Comparison of ENCODE assay signal across 29 cellular contexts in genomic region chr4:71262161-71262560, GRCh38.
DNase-seq lines count a peak whose midpoint lies in the region; ATAC-seq and TF ChIP-seq lines count a peak whose summit lies in the region.
"Had no signal": no experiment of that assay in that cellular context is flagged by ENCODE, and none has a peak within 500 bp of the region (broad histone marks: within the 10 kb centered on the region; RNA-seq: fewer than 3 reads in every experiment).

No MANE protein-coding gene starts in this region.

- DNase-seq in A172 (ENCODE audit: low spot score): peak; percentile 27
- DNase-seq in EL: peak; percentile 70
- peak; percentile 39 for DNase-seq in astrocyte of the spinal cord (ENCODE audit: low read depth, low spot score)
- DNase-seq in myocyte (ENCODE audit: low read depth): peak; percentile 83
- DNase-seq in natural killer cell: no peak
- DNase-seq in hypothalamus (lab: John Stamatoyannopoulos, UW): no peak
- no peak for DNase-seq in endodermal cell
- DNase-seq in HCEC 1CT: no peak
- DNase-seq: ACHN; activated CD4-positive, alpha-beta T cell treated with anti-CD3 and anti-CD28 coated beads, Interleukin-2, amount 50 U/mL, for 4 hours; activated naive CD4-positive, alpha-beta T cell treated with anti-CD3 and anti-CD28 coated beads, Interleukin-2, amount 50 U/mL, for 16 hours; aorta; effector memory CD4-positive, alpha-beta T cell; islet precursor cell; lower lobe of right lung; mucosa of descending colon; NCI-H1092 treated with DMSO at 0.1 percent for 48 hours; NCI-H1930; NCI-H2227 treated with DMSO at 0.1 percent for 48 hours; NCI-H774; RPMI8226; stimulated activated CD4-positive, alpha-beta T cell treated with anti-CD3 and anti-CD28 coated beads, Interleukin-2, amount 100 ng/mL, for 48 hours; stimulated activated naive B cell treated with anti-CD40 and anti-IgM and Interleukin-4, amounts not matched to agents 10 μg/mL and 1 μg/mL and 100 μg/mL, for 72 hours; testis had no signal

- no peak for ATAC-seq in natural killer cell
- ATAC-seq: gastroesophageal sphincter, mucosa of descending colon had no signal

- H3K27ac Mint-ChIP-seq in natural killer cell (no peak overlapping the region), endodermal cell (no peak overlapping the region)
- H3K27ac Mint-ChIP-seq: activated T-helper 1 cell treated with anti-CD3 and anti-CD28 coated beads, Interleukin-12 subunit alpha, Interleukin-12 subunit beta, Interleukin-2, Interleukin-4 antibody, amounts not matched to agents 30 ng/mL and 10 ng/mL and 1 ng/mL, durations not matched to agents 14 hours and 24 hours and 36 hours; stimulated activated naive B cell treated with anti-CD40 and anti-IgM and Interleukin-4, amounts not matched to agents 10 μg/mL and 1 μg/mL and 100 μg/mL, for 72 hours had no signal

- no peak for TF ChIP-seq CTCF in astrocyte of the spinal cord (IDR thresholded peaks at IDR 0.05; ENCODE audit: low read depth, low read length)
- no peak for TF ChIP-seq CTCF in natural killer cell (IDR thresholded peaks at IDR 0.05)
- TF ChIP-seq CTCF in endodermal cell (conservative IDR thresholded peaks at IDR 0.05): no peak

- no peaks in the 10 kb centered on the region for H3K27me3 ChIP-seq in endodermal cell (ENCODE audit: control insufficient read depth, insufficient read depth, low read length, poor library complexity, severe bottlenecking)
- H3K27me3 ChIP-seq: gastroesophageal sphincter, testis had no signal

- H3K36me3 Mint-ChIP-seq in natural killer cell: no peaks in the 10 kb centered on the region
- no peaks in the 10 kb centered on the region for H3K36me3 Mint-ChIP-seq in endodermal cell (ENCODE audit: low read depth)
- H3K36me3 Mint-ChIP-seq: stimulated activated naive B cell treated with anti-CD40 and anti-IgM and Interleukin-4, amounts not matched to agents 10 μg/mL and 1 μg/mL and 100 μg/mL, for 72 hours had no signal

- H3K9me3 ChIP-seq in endodermal cell (ENCODE audit: control insufficient read depth, low read length): no peaks in the 10 kb centered on the region
- H3K9me3 ChIP-seq: gastroesophageal sphincter, lower lobe of right lung, mucosa of descending colon, testis had no signal

- H3K4me3 Mint-ChIP-seq in natural killer cell: no peak overlapping the region
- no peak overlapping the region for H3K4me3 Mint-ChIP-seq in endodermal cell
- H3K4me3 Mint-ChIP-seq: activated T-helper 1 cell treated with anti-CD3 and anti-CD28 coated beads, Interleukin-12 subunit alpha, Interleukin-12 subunit beta, Interleukin-2, Interleukin-4 antibody, amounts not matched to agents 30 ng/mL and 10 ng/mL and 1 ng/mL, durations not matched to agents 14 hours and 24 hours and 36 hours; stimulated activated naive B cell treated with anti-CD40 and anti-IgM and Interleukin-4, amounts not matched to agents 10 μg/mL and 1 μg/mL and 100 μg/mL, for 72 hours had no signal

- no peak overlapping the region for H3K27ac ChIP-seq in endodermal cell (ENCODE audit: low read depth, low read length)
- H3K27ac ChIP-seq: C4-2B, gastroesophageal sphincter, lower lobe of right lung, SK-N-MC, testis, VCaP had no signal

- H3K4me3 ChIP-seq in astrocyte of the spinal cord (ENCODE audit: low read depth, low read length) (no peak overlapping the region), endodermal cell (ENCODE audit: low read length) (no peak overlapping the region)
- H3K4me3 ChIP-seq: gastroesophageal sphincter, lower lobe of right lung, mucosa of descending colon, SK-N-MC, testis had no signal

- H3K9me3 Mint-ChIP-seq in natural killer cell: no peaks in the 10 kb centered on the region
- H3K9me3 Mint-ChIP-seq in endodermal cell: no peaks in the 10 kb centered on the region
- H3K9me3 Mint-ChIP-seq: activated T-helper 1 cell treated with anti-CD3 and anti-CD28 coated beads, Interleukin-12 subunit alpha, Interleukin-12 subunit beta, Interleukin-2, Interleukin-4 antibody, amounts not matched to agents 30 ng/mL and 10 ng/mL and 1 ng/mL, durations not matched to agents 14 hours and 24 hours and 36 hours; stimulated activated naive B cell treated with anti-CD40 and anti-IgM and Interleukin-4, amounts not matched to agents 10 μg/mL and 1 μg/mL and 100 μg/mL, for 72 hours had no signal

- no peak overlapping the region for H3K9ac ChIP-seq in endodermal cell (ENCODE audit: extremely low read depth, low read length, poor library complexity, severe bottlenecking)

- no peaks in the 10 kb centered on the region for H3K36me3 ChIP-seq in endodermal cell (ENCODE audit: control insufficient read depth, insufficient read depth, low read length)
- H3K36me3 ChIP-seq: gastroesophageal sphincter, lower lobe of right lung had no signal

- in situ Hi-C loops in astrocyte of the spinal cord (cut with HindIII; ENCODE audit: low sequenced_read_pairs): no loop called here

- H3K4me1 ChIP-seq in endodermal cell (ENCODE audit: control insufficient read depth, insufficient read depth, low read length): no peaks in the 10 kb centered on the region

- H3K27me3 Mint-ChIP-seq in natural killer cell (ENCODE audit: low read depth in 2 of 2) (no peaks in the 10 kb centered on the region), endodermal cell (ENCODE audit: insufficient read depth) (no peaks in the 10 kb centered on the region)

- H3K4me1 Mint-ChIP-seq in natural killer cell (peaks cover 54 to 59% of the 10 kb centered on the region in 2 donors), endodermal cell (peaks cover 7% of the 10 kb centered on the region)

- intact Hi-C loops in natural killer cell (cut with micrococcal nuclease): no loop called here

- 94% methylated on average over 3 of the region's 3 CpGs for WGBS in endodermal cell (ENCODE audit: insufficient coverage in 1 of 2, insufficient read length in 1 of 2), 2 experiments

Comparison
In these comparisons a context has a peak if more than half of its experiments do, and no peak if none do; other contexts are left out.
1. DNase-seq: peak in A172 (single experiment), EL (single experiment), astrocyte of the spinal cord (single experiment) and myocyte (single experiment); none in natural killer cell (single experiment), hypothalamus (0 of 51), endodermal cell (single experiment) and HCEC 1CT (single experiment).